In the genomic region with DNA sequence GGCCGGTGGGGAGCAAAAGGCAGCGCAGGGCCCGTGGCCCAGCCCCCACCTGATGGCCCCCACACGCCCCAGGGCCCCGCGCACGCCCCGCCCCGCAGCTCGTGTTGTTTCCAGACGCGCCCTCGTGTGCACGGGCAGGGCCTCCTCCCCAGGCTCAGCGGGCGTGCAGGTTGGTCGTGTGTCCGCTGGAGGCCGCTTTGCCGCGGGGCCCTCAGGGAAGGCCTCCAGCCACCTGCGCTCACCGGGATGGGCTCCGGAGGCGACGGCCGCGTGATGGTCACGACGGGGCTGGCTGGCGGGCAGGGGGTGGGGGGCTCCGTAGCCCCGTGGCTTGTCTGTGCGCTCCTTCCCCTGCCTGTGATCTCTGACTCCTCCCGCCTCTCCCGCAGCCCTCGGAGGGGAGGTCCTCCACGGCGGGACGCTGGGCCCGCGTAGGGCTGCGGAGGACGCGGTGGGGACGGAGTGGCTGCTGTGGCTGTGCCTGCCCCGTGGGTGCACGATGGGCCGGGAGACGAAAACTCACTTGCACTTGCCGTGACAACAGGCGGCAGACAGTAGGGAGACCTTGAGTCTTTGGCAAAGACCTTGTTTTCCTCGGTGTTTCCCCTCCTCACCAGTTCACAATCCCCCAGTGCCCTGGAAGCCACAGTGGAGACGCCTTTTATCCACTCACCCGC, we compare ENCODE assay signal across 21 cellular contexts.
"Had no signal": no experiment of that assay in that cellular context is flagged by ENCODE, and none has a peak within 500 bp of the region (broad histone marks: within the 10 kb centered on the region; RNA-seq: fewer than 3 reads in every experiment).

No MANE protein-coding gene starts in this region.

- H2AFZ ChIP-seq: neural progenitor cell had no signal

- H3K4me3 ChIP-seq: cardiac muscle cell, left ventricle myocardium inferior, mucosa of descending colon, neural progenitor cell, pancreas, right lobe of liver had no signal

- H3K36me3 ChIP-seq: cardiac muscle cell, left ventricle myocardium inferior, neural progenitor cell, pancreas, right lobe of liver had no signal

- H3K9ac ChIP-seq: neural progenitor cell, SK-N-SH had no signal

- H3K4me3 Mint-ChIP-seq: activated CD4-positive, alpha-beta memory T cell treated with anti-CD3 and anti-CD28 coated beads, Interleukin-2, amount 10 ng/mL, durations not matched to agents 7 days and 5 days; activated T-cell treated with anti-CD3 and anti-CD28 coated beads, Interleukin-2, amount 50 U/mL, for 72 hours; naive B cell; neural progenitor cell; T-helper 2 cell treated with Interferon-gamma antibody and Interleukin-4, amounts not matched to agents 5 μg/mL and 100 μg/mL, for 36 hours had no signal

- DNase-seq: activated CD4-positive, alpha-beta memory T cell treated with anti-CD3 and anti-CD28 coated beads, Interleukin-2, amount 10 ng/mL, durations not matched to agents 7 days and 5 days; activated CD4-positive, alpha-beta T cell treated with anti-CD3 and anti-CD28 coated beads for 48 hours; activated gamma-delta T cell treated with Interleukin-2 at 50 U/mL for 16 hours; activated T-cell treated with anti-CD3 and anti-CD28 coated beads, Interleukin-2, amount 50 U/mL, for 72 hours; amniotic stem cell; erythroblast; foreskin melanocyte; glutamatergic neuron; hippocampal formation; left ventricle myocardium inferior; mucosa of descending colon; naive B cell; pancreas; SK-N-SH; small intestine; stimulated activated CD4-positive, alpha-beta T cell treated with anti-CD3 and anti-CD28 coated beads, Interleukin-4, amount 100 ng/mL, for 1 hour had no signal

- H3K9me2 ChIP-seq: SK-N-SH had no signal

- H3K27me3 Mint-ChIP-seq: activated CD4-positive, alpha-beta memory T cell treated with anti-CD3 and anti-CD28 coated beads, Interleukin-2, amount 10 ng/mL, durations not matched to agents 7 days and 5 days; naive B cell had no signal

- H3K27me3 ChIP-seq: cardiac muscle cell, neural progenitor cell, pancreas, right lobe of liver had no signal

- H3K27ac Mint-ChIP-seq: activated CD4-positive, alpha-beta memory T cell treated with anti-CD3 and anti-CD28 coated beads, Interleukin-2, amount 10 ng/mL, durations not matched to agents 7 days and 5 days; activated naive CD4-positive, alpha-beta T cell treated with anti-CD3 and anti-CD28 coated beads, Interleukin-2, amount 50 U/mL, for 72 hours; neural progenitor cell; T-helper 2 cell treated with Interferon-gamma antibody and Interleukin-4, amounts not matched to agents 5 μg/mL and 100 μg/mL, for 36 hours had no signal

- H3K4me1 ChIP-seq: pancreas, right lobe of liver had no signal

- H3K9me3 Mint-ChIP-seq: naive B cell had no signal

- H3K9me3 ChIP-seq: left ventricle myocardium inferior, mucosa of descending colon, pancreas, right lobe of liver, SK-N-SH had no signal

- H3K4me2 ChIP-seq: neural progenitor cell had no signal

- H3K27ac ChIP-seq: cardiac muscle cell, left ventricle myocardium inferior, neural progenitor cell, pancreas, right lobe of liver had no signal

- ATAC-seq: activated naive CD4-positive, alpha-beta T cell treated with anti-CD3 and anti-CD28 coated beads, Interleukin-2, amount 50 U/mL, for 72 hours; activated T-cell treated with anti-CD3 and anti-CD28 coated beads, Interleukin-2, amount 50 U/mL, for 72 hours; mucosa of descending colon; pancreas; right lobe of liver had no signal
